Comparison of ENCODE assay signal across 1 cellular context in genomic region chr4:154492288-154492687, GRCh38.
TF ChIP-seq lines count a peak whose summit lies in the region.

No MANE protein-coding gene starts in this region.

TF ChIP-seq in neural cell, 6 proteins besides CTCF, POLR2A, EP300 and RAD21 (continued from another document):
- TF ChIP-seq MXI1 (conservative IDR thresholded peaks at IDR 0.05; ENCODE audit: poor library complexity, severe bottlenecking), result no peak
- TF ChIP-seq REST (IDR thresholded peaks at IDR 0.05; ENCODE audit: borderline replicate concordance), result no peak
- TF ChIP-seq POLR2AphosphoS5 (IDR thresholded peaks at IDR 0.05), result no peak
